In genomic region chr10:1633783-1634182, GRCh38 we compare ENCODE assay signal across 20 cellular contexts.
"Had no signal": no experiment of that assay in that cellular context is flagged by ENCODE, and none has a peak within 500 bp of the region (broad histone marks: within the 10 kb centered on the region; RNA-seq: fewer than 3 reads in every experiment).

No MANE protein-coding gene starts in this region.

- H3K36me3 ChIP-seq: adrenal gland, SJCRH30 had no signal

- H3K4me1 ChIP-seq: adrenal gland, SJCRH30 had no signal

- H3K27me3 ChIP-seq: adrenal gland, SJCRH30 had no signal

- H3K27ac ChIP-seq: adrenal gland, SJCRH30, SK-N-MC had no signal

- H3K9me3 ChIP-seq: adrenal gland, SJCRH30 had no signal

- DNase-seq: activated CD4-positive, alpha-beta T cell treated with anti-CD3 and anti-CD28 coated beads, Interleukin-2, amount 10 ng/mL, durations not matched to agents 24 days and 14 days; activated CD4-positive, alpha-beta T cell treated with anti-CD3 and anti-CD28 coated beads, Interleukin-2, amount 50 U/mL, for 4 hours; activated CD8-positive, alpha-beta T cell treated with anti-CD3 and anti-CD28 coated beads, Interleukin-2, amount 10 ng/mL, durations not matched to agents 7 days and 5 days; activated gamma-delta T cell; activated naive CD4-positive, alpha-beta T cell treated with anti-CD3 and anti-CD28 coated beads for 36 hours; activated T-cell treated with anti-CD3 and anti-CD28 coated beads, Interleukin-2, amount 50 U/mL, for 24 hours; adrenal gland; caudate nucleus; NCI-H1105 treated with DMSO at 0.1 percent for 48 hours; NCI-H1436; NCI-H1694; NCI-H1930; NCI-H2081 treated with DMSO at 0.1 percent for 48 hours; NCI-H345; NCI-H524 treated with DMSO at 0.1 percent for 48 hours; SHP77; SJCRH30; T1000 had no signal

- H3K4me3 ChIP-seq: adrenal gland, K562, SJCRH30, SK-N-MC had no signal
